Comparison of ENCODE assay signal across 19 cellular contexts in the genomic region with DNA sequence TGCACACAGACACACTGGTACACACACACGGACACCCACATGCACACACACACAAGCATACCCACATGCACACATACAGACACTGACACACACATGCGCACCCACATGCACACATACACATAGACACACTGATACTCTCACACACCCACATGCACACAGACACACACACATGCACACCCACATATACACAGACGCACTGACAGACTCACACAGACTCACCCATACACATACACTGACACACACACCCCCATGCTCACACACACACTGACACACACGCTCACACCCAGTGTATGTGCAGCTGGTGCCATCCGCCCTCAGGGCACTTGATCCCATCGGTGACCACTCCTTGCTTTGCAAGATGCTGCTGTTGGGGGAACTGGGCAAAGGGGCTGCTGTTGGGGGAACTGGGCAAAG. TPM values are rescaled to one million over a fixed set of nuclear protein-coding genes. Genes with fewer than 3 reads are reported as not detected.
DNase-seq lines count a peak whose midpoint lies in the region; ATAC-seq and TF ChIP-seq lines count a peak whose summit lies in the region.
"Had no signal": no experiment of that assay in that cellular context is flagged by ENCODE, and none has a peak within 500 bp of the region (broad histone marks: within the 10 kb centered on the region; RNA-seq: fewer than 3 reads in every experiment).

No MANE protein-coding gene starts in this region.

- no peak overlapping the region for H3K4me3 ChIP-seq in mucosa of descending colon
- H3K4me3 ChIP-seq: hepatocyte, lung, suprapubic skin had no signal

- POLR2A ChIA-PET in activated CD8-positive, alpha-beta T cell treated with anti-CD3 and anti-CD28 coated beads for 36 hours (lab: Charles Lee), result interaction anchor here (1.0 to 5.4 kb wide), 3 partner anchors 9 to 14 kb away, joined by 3 to 50 read pairs (median 4); no protein-coding TSS in a partner anchor

- TF ChIP-seq CTCF in natural killer cell (IDR thresholded peaks at IDR 0.05) (no peak), mucosa of descending colon (IDR thresholded peaks at IDR 0.05) (no peak)
- no peak for TF ChIP-seq CTCF in activated CD8-positive, alpha-beta T cell treated with anti-CD3 and anti-CD28 coated beads for 36 hours (IDR thresholded peaks at IDR 0.05)

- no peak overlapping the region for H3K27ac Mint-ChIP-seq in natural killer cell treated with Interleukin-12 subunit alpha and Interleukin-12 subunit beta and Interleukin-15 and Interleukin-18, amount 100 ng/mL, for 72 hours
- no peak overlapping the region for H3K27ac Mint-ChIP-seq in natural killer cell
- H3K27ac Mint-ChIP-seq in activated CD8-positive, alpha-beta T cell treated with anti-CD3 and anti-CD28 coated beads for 36 hours, result no peak overlapping the region

- no peaks in the 10 kb centered on the region for H3K36me3 Mint-ChIP-seq in natural killer cell treated with Interleukin-12 subunit alpha and Interleukin-12 subunit beta and Interleukin-15 and Interleukin-18, amount 100 ng/mL, for 72 hours
- no peaks in the 10 kb centered on the region for H3K36me3 Mint-ChIP-seq in natural killer cell
- no peaks in the 10 kb centered on the region for H3K36me3 Mint-ChIP-seq in activated CD8-positive, alpha-beta T cell treated with anti-CD3 and anti-CD28 coated beads for 36 hours (ENCODE audit: low read depth)

- H3K4me1 Mint-ChIP-seq in natural killer cell treated with Interleukin-12 subunit alpha and Interleukin-12 subunit beta and Interleukin-15 and Interleukin-18, amount 100 ng/mL, for 72 hours (ENCODE audit: low read depth in 2 of 2), result peaks cover 27% of the 10 kb centered on the region in 2 donors
- H3K4me1 Mint-ChIP-seq in natural killer cell, result peaks cover 0 to 27% of the 10 kb centered on the region in 2 donors
- peaks cover 28% of the 10 kb centered on the region for H3K4me1 Mint-ChIP-seq in activated CD8-positive, alpha-beta T cell treated with anti-CD3 and anti-CD28 coated beads for 36 hours (ENCODE audit: low read depth)

- CTCF ChIA-PET in activated CD8-positive, alpha-beta T cell treated with anti-CD3 and anti-CD28 coated beads for 36 hours (lab: Charles Lee), result interaction anchor here (1.3 to 1.4 kb wide), 3 partner anchors 10 to 76 kb away, joined by 3 to 5 read pairs (median 5); no protein-coding TSS in a partner anchor

- DNase-seq in natural killer cell treated with Interleukin-12 subunit alpha and Interleukin-12 subunit beta and Interleukin-15 and Interleukin-18, amount 100 ng/mL, for 72 hours (ENCODE audit: low spot score), result no peak
- DNase-seq in natural killer cell (no peak), mucosa of descending colon (no peak), NCI-H187 treated with DMSO at 0.1 percent for 48 hours (lab: John Stamatoyannopoulos, UW) (no peak), NCI-H146 treated with DMSO at 0.1 percent for 48 hours (lab: John Stamatoyannopoulos, UW; ENCODE audit: unreplicated experiment) (no peak)
- DNase-seq in activated CD8-positive, alpha-beta T cell treated with anti-CD3 and anti-CD28 coated beads for 36 hours, result peak; percentile 1
- DNase-seq: dermis blood vessel endothelial cell, H7, NCI-H1105 treated with DMSO at 0.1 percent for 48 hours had no signal

- no peaks in the 10 kb centered on the region for H3K9me3 Mint-ChIP-seq in natural killer cell treated with Interleukin-12 subunit alpha and Interleukin-12 subunit beta and Interleukin-15 and Interleukin-18, amount 100 ng/mL, for 72 hours
- no peaks in the 10 kb centered on the region for H3K9me3 Mint-ChIP-seq in natural killer cell
- H3K9me3 Mint-ChIP-seq in activated CD8-positive, alpha-beta T cell treated with anti-CD3 and anti-CD28 coated beads for 36 hours, result peaks cover 2% of the 10 kb centered on the region

- peaks cover 24% of the 10 kb centered on the region for H3K4me1 ChIP-seq in mucosa of descending colon (ENCODE audit: low read depth)

- intact Hi-C loops in natural killer cell (cut with micrococcal nuclease) (loop anchor here (1.0 to 5.0 kb wide), 5 partner anchors 13 to 120 kb away; no protein-coding TSS in a partner anchor), mucosa of descending colon (cut with DNase I, micrococcal nuclease) (no loop called here)
- intact Hi-C loops in activated CD8-positive, alpha-beta T cell treated with anti-CD3 and anti-CD28 coated beads for 36 hours (cut with micrococcal nuclease), result loop anchor here (5.0 kb wide), 1 partner anchor 85 kb away; no protein-coding TSS in a partner anchor

- H3K36me3 ChIP-seq in mucosa of descending colon (ENCODE audit: low read depth), result no peaks in the 10 kb centered on the region
- H3K36me3 ChIP-seq: suprapubic skin had no signal

- no peaks in the 10 kb centered on the region for H3K27me3 Mint-ChIP-seq in natural killer cell treated with Interleukin-12 subunit alpha and Interleukin-12 subunit beta and Interleukin-15 and Interleukin-18, amount 100 ng/mL, for 72 hours
- H3K27me3 Mint-ChIP-seq in natural killer cell (ENCODE audit: low read depth in 2 of 2), result no peaks in the 10 kb centered on the region
- no peaks in the 10 kb centered on the region for H3K27me3 Mint-ChIP-seq in activated CD8-positive, alpha-beta T cell treated with anti-CD3 and anti-CD28 coated beads for 36 hours

- H3K4me3 Mint-ChIP-seq in natural killer cell treated with Interleukin-12 subunit alpha and Interleukin-12 subunit beta and Interleukin-15 and Interleukin-18, amount 100 ng/mL, for 72 hours, result no peak overlapping the region
- no peak overlapping the region for H3K4me3 Mint-ChIP-seq in natural killer cell
- no peak overlapping the region for H3K4me3 Mint-ChIP-seq in activated CD8-positive, alpha-beta T cell treated with anti-CD3 and anti-CD28 coated beads for 36 hours

- H3K9me3 ChIP-seq in mucosa of descending colon, result no peaks in the 10 kb centered on the region
- H3K9me3 ChIP-seq: suprapubic skin had no signal

- peak; percentile 2 to 13 for ATAC-seq in natural killer cell treated with Interleukin-12 subunit alpha and Interleukin-12 subunit beta and Interleukin-15 and Interleukin-18, amount 100 ng/mL, for 72 hours
- ATAC-seq in natural killer cell (no peak), mucosa of descending colon (peak; percentile 8), GM18520 (IDR thresholded peaks at IDR 0.05; ENCODE audit: unreplicated experiment) (no peak), GM21786 (IDR thresholded peaks at IDR 0.05; ENCODE audit: unreplicated experiment) (no peak)
- no peak for ATAC-seq in activated CD8-positive, alpha-beta T cell treated with anti-CD3 and anti-CD28 coated beads for 36 hours

RNA-seq across cellular contexts. Expression of a gene that starts 9.7 kb away (rescaled TPM):
- total RNA-seq in natural killer cell treated with Interleukin-12 subunit alpha and Interleukin-12 subunit beta and Interleukin-15 and Interleukin-18, amount 100 ng/mL, for 72 hours, result 10 to 100 TPM in 1 of 2 donors, 1 to 10 TPM in 1; 6.9 to 11.7 TPM
- total RNA-seq in natural killer cell (100 to 1,000 TPM; 252 to 277 (median 274) TPM), mucosa of descending colon (10 to 100 TPM in 1 of 3 donors, 1 to 10 TPM in 2; 7.9 to 19.0 (median 8.4) TPM)
- 10 to 100 TPM; 28.9 to 32.3 TPM for total RNA-seq in activated CD8-positive, alpha-beta T cell treated with anti-CD3 and anti-CD28 coated beads for 36 hours

RNA-seq across cellular contexts. Expression of a gene that starts 36.9 kb away (rescaled TPM):
- total RNA-seq in natural killer cell treated with Interleukin-12 subunit alpha and Interleukin-12 subunit beta and Interleukin-15 and Interleukin-18, amount 100 ng/mL, for 72 hours, result not detected
- total RNA-seq in natural killer cell, result 1 to 10 TPM in 1 of 3 donors, under 1 TPM in 1, not detected in 1; 0.45 to 7.7 TPM
- total RNA-seq in activated CD8-positive, alpha-beta T cell treated with anti-CD3 and anti-CD28 coated beads for 36 hours, result not detected
- total RNA-seq in mucosa of descending colon, result not detected
- total RNA-seq: dermis blood vessel endothelial cell, fibroblast of villous mesenchyme, H7, hepatocyte, myocyte, osteoblast, right cardiac atrium, RPMI7951, suprapubic skin had no signal

Comparison
In these comparisons a context has a peak if more than half of its experiments do, and no peak if none do; other contexts are left out.
1. ATAC-seq: peak in natural killer cell treated with Interleukin-12 subunit alpha and Interleukin-12 subunit beta and Interleukin-15 and Interleukin-18, amount 100 ng/mL, for 72 hours (2 of 2) and mucosa of descending colon (single experiment); none in natural killer cell (0 of 3), activated CD8-positive, alpha-beta T cell treated with anti-CD3 and anti-CD28 coated beads for 36 hours (single experiment), GM18520 (single experiment) and GM21786 (single experiment).
2. RNA of a gene that starts 9.7 kb away (total RNA-seq): 252 to 277 TPM in natural killer cell; 28.9 to 32.3 TPM in activated CD8-positive, alpha-beta T cell treated with anti-CD3 and anti-CD28 coated beads for 36 hours, 6.9 to 11.7 TPM in natural killer cell treated with Interleukin-12 subunit alpha and Interleukin-12 subunit beta and Interleukin-15 and Interleukin-18, amount 100 ng/mL, for 72 hours and 7.9 to 19.0 TPM in mucosa of descending colon; every median in the first group is over 4 times any median in the second.
3. intact Hi-C loops: an anchor here in natural killer cell (1.0 to 5.0 kb wide) and activated CD8-positive, alpha-beta T cell treated with anti-CD3 and anti-CD28 coated beads for 36 hours (5.0 kb wide); none called in mucosa of descending colon.